In the genomic region with DNA sequence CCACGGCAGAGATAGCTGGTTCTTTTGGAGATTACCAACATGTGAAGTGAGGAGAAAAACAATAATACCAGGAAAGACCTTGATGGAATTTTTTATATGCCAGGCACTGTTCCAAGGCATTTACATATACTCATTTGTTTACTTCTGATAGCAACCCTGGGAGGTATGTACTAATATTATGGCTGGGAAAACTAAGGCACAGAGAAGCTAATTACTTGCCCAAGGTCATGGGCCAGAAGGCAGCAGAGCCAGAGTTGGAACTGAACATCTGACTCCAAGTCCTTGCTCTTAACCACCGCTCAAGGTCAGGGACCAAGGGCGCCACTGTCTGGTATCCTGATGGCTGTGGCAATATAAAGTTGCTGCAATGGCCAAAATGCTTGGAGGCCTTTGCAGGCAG, we compare ENCODE assay signal across 26 cellular contexts.
"Had no signal": no experiment of that assay in that cellular context is flagged by ENCODE, and none has a peak within 500 bp of the region (broad histone marks: within the 10 kb centered on the region; RNA-seq: fewer than 3 reads in every experiment).

No MANE protein-coding gene starts in this region.

- H3K27ac ChIP-seq: brain microvascular endothelial cell, Peyer's patch, RWPE1 had no signal

- H3K4me3 ChIP-seq: Peyer's patch had no signal

- H3K9me3 ChIP-seq: Peyer's patch had no signal

- H3K36me3 ChIP-seq: brain microvascular endothelial cell, Peyer's patch had no signal

- H3K27me3 ChIP-seq: brain microvascular endothelial cell, Peyer's patch had no signal

- FAIRE-seq: astrocyte had no signal

- DNase-seq: activated B cell treated with CpG ODN at 0.5 μM for 24 hours; activated CD4-positive, alpha-beta T cell treated with anti-CD3 and anti-CD28 coated beads for 1 hour; activated CD4-positive, alpha-beta T cell treated with anti-CD3 and anti-CD28 coated beads, Interleukin-2, amount 10 ng/mL, durations not matched to agents 24 days and 14 days; activated CD4-positive, alpha-beta T cell treated with anti-CD3 and anti-CD28 coated beads, Interleukin-2, amount 50 U/mL, for 48 hours; activated CD8-positive, alpha-beta memory T cell treated with anti-CD3 and anti-CD28 coated beads, Interleukin-2, amount 10 ng/mL, durations not matched to agents 7 days and 5 days; activated effector memory CD4-positive, alpha-beta T cell treated with Interleukin-2 at 50 U/mL for 16 hours; activated naive CD4-positive, alpha-beta T cell; activated naive CD8-positive, alpha-beta T cell treated with anti-CD3 and anti-CD28 coated beads, Interleukin-2, amount 50 U/mL, for 24 hours; activated T-cell treated with anti-CD3 and anti-CD28 coated beads, Interleukin-2, amount 50 U/mL, for 24 hours; amygdala; brain microvascular endothelial cell; Kasumi-1; KBM-7; NCI-H1105 treated with DMSO at 0.1 percent for 48 hours; NCI-H1436 treated with DMSO at 0.1 percent for 48 hours; NCI-H187; NCI-H2081; NCI-H510A treated with DMSO at 0.1 percent for 48 hours; NCI-H69; Peyer's patch; SIG-M5; T-helper 17 cell; T-helper 9 cell had no signal

- ATAC-seq: activated CD8-positive, alpha-beta memory T cell treated with anti-CD3 and anti-CD28 coated beads, Interleukin-2, amount 10 ng/mL, durations not matched to agents 7 days and 5 days; activated naive CD4-positive, alpha-beta T cell treated with anti-CD3 and anti-CD28 coated beads, Interleukin-2, amount 50 U/mL, for 72 hours; activated naive CD8-positive, alpha-beta T cell treated with anti-CD3 and anti-CD28 coated beads, Interleukin-2, amount 50 U/mL, for 24 hours; T-helper 17 cell had no signal
